8 cellular contexts compared by ENCODE assay signal in the genomic region with DNA sequence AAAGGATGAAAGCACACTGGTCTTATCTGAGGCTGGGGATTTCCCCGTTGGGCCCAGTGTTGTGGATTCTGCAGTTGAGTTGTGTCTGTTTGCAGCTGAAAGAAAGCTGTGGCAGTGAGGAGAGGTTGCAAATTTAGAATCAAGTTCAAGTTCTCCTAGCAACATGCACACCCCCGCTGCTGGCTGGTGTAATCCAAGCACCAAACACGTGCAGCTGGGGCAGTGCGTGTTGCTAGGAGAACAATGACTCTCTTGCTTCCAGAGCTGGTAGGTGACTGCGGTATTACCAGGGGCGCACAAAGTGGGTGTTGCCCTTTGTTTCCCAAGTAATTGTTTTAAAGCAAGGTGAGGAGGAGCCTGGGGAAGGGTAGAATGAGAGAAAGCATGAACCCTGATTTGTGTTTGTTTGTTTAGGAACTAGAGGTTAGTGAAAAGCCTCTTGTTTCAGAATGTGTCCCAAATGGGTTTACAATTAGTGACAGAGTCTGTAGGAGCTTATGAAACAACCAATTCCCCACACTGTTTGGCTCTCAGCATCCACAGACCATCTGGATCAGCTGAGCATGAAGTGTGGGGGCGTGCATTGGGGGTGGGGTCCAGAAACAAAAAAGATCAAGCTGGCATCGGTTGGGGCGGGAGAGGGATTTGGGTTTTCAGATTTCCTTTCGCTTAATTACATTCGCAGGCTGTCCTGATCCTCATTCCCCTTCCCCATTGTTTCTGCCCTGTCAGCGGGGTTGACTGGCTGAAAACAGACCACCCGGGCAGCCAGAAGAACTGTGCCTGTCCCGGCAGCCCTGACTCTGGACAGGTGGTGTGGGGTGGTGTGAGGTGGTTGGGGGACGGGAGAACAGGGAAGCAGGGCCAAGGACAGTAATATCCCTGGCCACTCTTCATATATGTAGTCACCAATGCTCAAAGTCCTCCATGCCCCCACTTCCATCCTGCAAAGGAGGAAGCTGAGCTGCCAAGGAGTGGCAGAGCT.
DNase-seq lines count a peak whose midpoint lies in the region; ATAC-seq and TF ChIP-seq lines count a peak whose summit lies in the region.

No MANE protein-coding gene starts in this region.

- ATAC-seq in HG02885 (IDR thresholded peaks at IDR 0.05; ENCODE audit: poor library complexity, unreplicated experiment) (no peak), HG02938 (IDR thresholded peaks at IDR 0.05; ENCODE audit: unreplicated experiment) (no peak), HG03025 (IDR thresholded peaks at IDR 0.05; ENCODE audit: low FRiP score, unreplicated experiment) (no peak)

- no peak for TF ChIP-seq CTCF in cardiac muscle cell (IDR thresholded peaks at IDR 0.05; ENCODE audit: low read depth, low read length)

- H3K4me3 Mint-ChIP-seq in activated T-cell treated with anti-CD3 and anti-CD28 coated beads, Interleukin-2, amount 50 U/mL, for 24 hours: no peak overlapping the region

- no peaks in the 10 kb centered on the region for H3K36me3 Mint-ChIP-seq in activated T-cell treated with anti-CD3 and anti-CD28 coated beads, Interleukin-2, amount 50 U/mL, for 24 hours (ENCODE audit: low read depth)

- no peak overlapping the region for H3K4me3 ChIP-seq in cardiac muscle cell

- H3K9me3 Mint-ChIP-seq in activated T-cell treated with anti-CD3 and anti-CD28 coated beads, Interleukin-2, amount 50 U/mL, for 24 hours: no peaks in the 10 kb centered on the region

- no peaks in the 10 kb centered on the region for H3K9me3 ChIP-seq in cardiac muscle cell (ENCODE audit: low read depth)

- no peaks in the 10 kb centered on the region for H3K27me3 Mint-ChIP-seq in activated T-cell treated with anti-CD3 and anti-CD28 coated beads, Interleukin-2, amount 50 U/mL, for 24 hours

- peaks cover 18% of the 10 kb centered on the region for H3K4me1 ChIP-seq in cardiac muscle cell (ENCODE audit: low read depth)

- no peaks in the 10 kb centered on the region for H3K36me3 ChIP-seq in cardiac muscle cell

- DNase-seq in GM03348 (ENCODE audit: low spot score) (peak; percentile 72), NCI-H2107 treated with DMSO at 0.1 percent for 48 hours (lab: John Stamatoyannopoulos, UW; ENCODE audit: unreplicated experiment) (peak; percentile 93), cardiac muscle cell (ENCODE audit: low read depth in 1 of 2, low spot score in 1 of 2) (peak; percentile 76 to 84), retina (peak; percentile 84)
- peak; percentile 42 for DNase-seq in activated T-cell treated with anti-CD3 and anti-CD28 coated beads, Interleukin-2, amount 50 U/mL, for 24 hours

- no peak overlapping the region for H3K27ac Mint-ChIP-seq in activated T-cell treated with anti-CD3 and anti-CD28 coated beads, Interleukin-2, amount 50 U/mL, for 24 hours

- H3K4me1 Mint-ChIP-seq in activated T-cell treated with anti-CD3 and anti-CD28 coated beads, Interleukin-2, amount 50 U/mL, for 24 hours (ENCODE audit: low read depth): peaks cover 15% of the 10 kb centered on the region

- no peak overlapping the region for H3K27ac ChIP-seq in cardiac muscle cell

- peaks cover 28% of the 10 kb centered on the region for H3K27me3 ChIP-seq in cardiac muscle cell

Comparison
In these comparisons a context has a peak if more than half of its experiments do, and no peak if none do; other contexts are left out.
1. DNase-seq: peak in every context shown above with its lines; median percentile 93 in NCI-H2107 treated with DMSO at 0.1 percent for 48 hours; 84 in retina; 80 in cardiac muscle cell; 72 in GM03348; 42 in activated T-cell treated with anti-CD3 and anti-CD28 coated beads, Interleukin-2, amount 50 U/mL, for 24 hours.